ENCODE assay signal across 6 cellular contexts in genomic region chr16:546909-547770, GRCh38.
DNase-seq lines count a peak whose midpoint lies in the region; ATAC-seq and TF ChIP-seq lines count a peak whose summit lies in the region.

No MANE protein-coding gene starts in this region.

- H3K36me3 Mint-ChIP-seq in memory B cell: no peaks in the 10 kb centered on the region

- TF ChIP-seq POLR2A in NB4 (IDR thresholded peaks at IDR 0.05; ENCODE audit: extremely low read depth, insufficient read length): no peak

- ATAC-seq in memory B cell (ENCODE audit: low read depth): peak; percentile 72
- ATAC-seq in HG03097 (IDR thresholded peaks at IDR 0.05; ENCODE audit: low FRiP score, unreplicated experiment): no peak

- H3K4me3 Mint-ChIP-seq in memory B cell: peak overlapping the region; percentile 9

- no peak overlapping the region for H3K27ac Mint-ChIP-seq in memory B cell

- H3K4me1 Mint-ChIP-seq in memory B cell: peaks cover 4% of the 10 kb centered on the region

- DNase-seq in NB4 (ENCODE audit: low read depth): peak; percentile 95
- DNase-seq in activated effector memory CD4-positive, alpha-beta T cell treated with Interleukin-2 at 50 U/mL for 16 hours: peak; percentile 18
- no peak for DNase-seq in memory B cell (ENCODE audit: low spot score in 2 of 2)
- no peak for DNase-seq in NCI-H2171 treated with DMSO at 0.1 percent for 48 hours (lab: John Stamatoyannopoulos, UW)
- DNase-seq in SKM-1 treated with dmso at 0.1 percent for 144 hours (lab: John Stamatoyannopoulos, UW; ENCODE audit: unreplicated experiment): no peak

- TF ChIP-seq CTCF in NB4 (IDR thresholded peaks at IDR 0.05; ENCODE audit: low read depth, low read length): peak; percentile 64

- H3K27me3 Mint-ChIP-seq in memory B cell: no peaks in the 10 kb centered on the region

- H3K9me3 Mint-ChIP-seq in memory B cell: no peaks in the 10 kb centered on the region

- no peak overlapping the region for H3K4me3 ChIP-seq in NB4 (ENCODE audit: low read depth, low read length)

Comparison
In these comparisons a context has a peak if more than half of its experiments do, and no peak if none do; other contexts are left out.
1. DNase-seq: peak in NB4 (single experiment) and activated effector memory CD4-positive, alpha-beta T cell treated with Interleukin-2 at 50 U/mL for 16 hours (single experiment); none in memory B cell (0 of 2), NCI-H2171 treated with DMSO at 0.1 percent for 48 hours (single experiment) and SKM-1 treated with dmso at 0.1 percent for 144 hours (single experiment).